Comparison of ENCODE assay signal across 23 cellular contexts in the genomic region with DNA sequence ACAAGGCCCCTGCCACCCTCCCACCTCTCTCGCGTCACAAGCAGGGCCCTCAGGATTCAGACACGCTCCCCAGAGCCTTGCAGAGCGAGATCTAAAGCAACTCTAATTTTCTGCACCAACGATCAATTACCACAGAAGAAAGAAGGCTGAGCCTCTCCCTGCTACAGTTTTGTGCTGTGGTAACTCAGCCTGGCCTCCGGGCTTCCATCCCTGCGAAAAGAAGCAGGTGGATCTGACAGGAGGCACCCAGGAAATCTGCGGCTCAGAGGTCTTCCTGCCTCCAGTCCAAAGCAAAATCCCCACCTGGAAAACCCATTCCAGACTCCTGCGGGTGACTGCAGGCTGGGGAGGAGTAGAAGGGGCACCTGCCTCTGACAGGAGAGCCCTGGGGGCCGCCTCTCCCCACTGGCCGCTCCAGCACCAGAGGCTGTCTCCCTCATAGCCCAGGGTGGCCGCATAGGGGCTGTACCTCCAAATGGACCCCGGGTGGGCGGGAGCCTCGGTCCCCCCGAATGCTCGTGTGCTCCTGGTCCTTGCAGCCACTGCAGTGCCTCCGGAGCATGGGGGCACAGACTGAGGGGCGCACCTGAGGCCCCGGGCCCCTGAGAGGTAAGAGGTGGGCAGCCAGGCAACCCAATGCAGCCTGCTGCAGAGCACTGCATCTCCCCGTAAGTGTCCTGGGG. TPM values are rescaled to one million over a fixed set of nuclear protein-coding genes. Genes with fewer than 3 reads are reported as not detected.
DNase-seq lines count a peak whose midpoint lies in the region; ATAC-seq and TF ChIP-seq lines count a peak whose summit lies in the region.
"Had no signal": no experiment of that assay in that cellular context is flagged by ENCODE, and none has a peak within 500 bp of the region (broad histone marks: within the 10 kb centered on the region; RNA-seq: fewer than 3 reads in every experiment).

No MANE protein-coding gene starts in this region.

- ATAC-seq in GM21390 (IDR thresholded peaks at IDR 0.05; ENCODE audit: unreplicated experiment): no peak
- no peak for ATAC-seq in GM21367 (IDR thresholded peaks at IDR 0.05; ENCODE audit: unreplicated experiment)
- ATAC-seq: T-cell had no signal

- TF ChIP-seq CTCF in chondrocyte (IDR thresholded peaks at IDR 0.05): no peak

- H3K4me1 Mint-ChIP-seq in chondrocyte (ENCODE audit: low read depth): peaks cover 65% of the 10 kb centered on the region
- H3K4me1 Mint-ChIP-seq in T-helper 2 cell treated with Interferon-gamma antibody and Interleukin-4, amounts not matched to agents 5 μg/mL and 100 μg/mL, for 36 hours (ENCODE audit: low read depth): no peaks in the 10 kb centered on the region
- H3K4me1 Mint-ChIP-seq: T-cell had no signal

- peak overlapping the region; percentile 27 for H3K27ac ChIP-seq in muscle layer of colon (ENCODE audit: low read depth, low read length)
- peak overlapping the region; percentile 92 for H3K27ac ChIP-seq in subcutaneous abdominal adipose tissue (ENCODE audit: low read depth, low read length)
- H3K27ac ChIP-seq: GM23248, PC-9, SJCRH30 had no signal

- no peak overlapping the region for H3K4me3 Mint-ChIP-seq in chondrocyte (ENCODE audit: unreplicated experiment)
- no peak overlapping the region for H3K4me3 Mint-ChIP-seq in T-helper 2 cell treated with Interferon-gamma antibody and Interleukin-4, amounts not matched to agents 5 μg/mL and 100 μg/mL, for 36 hours
- H3K4me3 Mint-ChIP-seq: activated naive CD4-positive, alpha-beta T cell treated with anti-CD3 and anti-CD28 coated beads for 36 hours; T-cell had no signal

- H3K4me3 ChIP-seq in muscle layer of colon (ENCODE audit: low read depth in 1 of 2, low read length in 2 of 2) (no peak overlapping the region), subcutaneous abdominal adipose tissue (ENCODE audit: low read depth in 1 of 5, low read length in 5 of 5) (no peak overlapping the region)
- H3K4me3 ChIP-seq: GM23248, PC-9, SJCRH30 had no signal

- H3K36me3 ChIP-seq in muscle layer of colon (ENCODE audit: insufficient read depth, low read length): no peaks in the 10 kb centered on the region
- H3K36me3 ChIP-seq in subcutaneous abdominal adipose tissue (ENCODE audit: control insufficient read depth in 5 of 5, insufficient read depth in 5 of 5, low read length in 5 of 5): no peaks in the 10 kb centered on the region

- H3K27me3 ChIP-seq in muscle layer of colon (ENCODE audit: control insufficient read depth in 1 of 2, insufficient read depth in 2 of 2, low read length in 2 of 2): no peaks in the 10 kb centered on the region
- H3K27me3 ChIP-seq in subcutaneous abdominal adipose tissue (ENCODE audit: control insufficient read depth in 5 of 5, insufficient read depth in 4 of 5, low read length in 5 of 5): no peaks in the 10 kb centered on the region
- H3K27me3 ChIP-seq: SJCRH30 had no signal

- H3K4me1 ChIP-seq in muscle layer of colon (ENCODE audit: insufficient read depth, low read length) (peaks cover 53% of the 10 kb centered on the region), subcutaneous abdominal adipose tissue (ENCODE audit: control insufficient read depth in 5 of 5, insufficient read depth in 5 of 5, low read length in 5 of 5) (peaks cover 28 to 87% (median 79%) of the 10 kb centered on the region in 5 donors)

- no peaks in the 10 kb centered on the region for H3K9me3 Mint-ChIP-seq in chondrocyte (ENCODE audit: low read depth)
- no peaks in the 10 kb centered on the region for H3K9me3 Mint-ChIP-seq in T-helper 2 cell treated with Interferon-gamma antibody and Interleukin-4, amounts not matched to agents 5 μg/mL and 100 μg/mL, for 36 hours
- H3K9me3 Mint-ChIP-seq: type B pancreatic cell had no signal

- H3K9me3 ChIP-seq in muscle layer of colon (ENCODE audit: low read length) (no peaks in the 10 kb centered on the region), subcutaneous abdominal adipose tissue (ENCODE audit: control insufficient read depth in 5 of 5, low read length in 5 of 5) (no peaks in the 10 kb centered on the region)
- H3K9me3 ChIP-seq: SJCRH30 had no signal

- DNase-seq in chondrocyte (ENCODE audit: low spot score): no peak
- no peak for DNase-seq in T-helper 2 cell treated with Interferon-gamma antibody and Interleukin-4, amounts not matched to agents 5 μg/mL and 100 μg/mL, for 36 hours (ENCODE audit: low spot score)
- DNase-seq: activated CD4-positive, CD25-positive, alpha-beta regulatory T cell; activated naive CD4-positive, alpha-beta T cell treated with anti-CD3 and anti-CD28 coated beads for 36 hours; effector memory CD4-positive, alpha-beta T cell; erythroblast; GM23248; mesendoderm; MV-4-11; NCI-H1694 treated with DMSO at 0.1 percent for 48 hours; NCI-H524 treated with DMSO at 0.1 percent for 48 hours; NK-92 treated with Interleukin-12 subunit alpha and Interleukin-12 subunit beta, amount 100 ng/mL, for 24 hours; PC-9; small intestine; stimulated activated CD4-positive, alpha-beta T cell treated with anti-CD3 and anti-CD28 coated beads, Interleukin-2, amount 100 ng/mL, for 24 hours; T-cell had no signal

- H3K36me3 Mint-ChIP-seq in chondrocyte (ENCODE audit: low read depth): no peaks in the 10 kb centered on the region
- H3K36me3 Mint-ChIP-seq in T-helper 2 cell treated with Interferon-gamma antibody and Interleukin-4, amounts not matched to agents 5 μg/mL and 100 μg/mL, for 36 hours (ENCODE audit: low read depth): no peaks in the 10 kb centered on the region
- H3K36me3 Mint-ChIP-seq: T-cell had no signal

- H3K9ac ChIP-seq in muscle layer of colon (ENCODE audit: low read length): no peak overlapping the region
- H3K9ac ChIP-seq in subcutaneous abdominal adipose tissue (ENCODE audit: low read length in 5 of 5): peak overlapping the region in 4 of 5 donors; percentile 4 to 60 (median 30)
- H3K9ac ChIP-seq: GM23248 had no signal

- no peaks in the 10 kb centered on the region for H3K27me3 Mint-ChIP-seq in chondrocyte (ENCODE audit: low read depth)
- H3K27me3 Mint-ChIP-seq in T-helper 2 cell treated with Interferon-gamma antibody and Interleukin-4, amounts not matched to agents 5 μg/mL and 100 μg/mL, for 36 hours (ENCODE audit: low read depth): no peaks in the 10 kb centered on the region
- H3K27me3 Mint-ChIP-seq: type B pancreatic cell had no signal

- H3K27ac Mint-ChIP-seq in chondrocyte (ENCODE audit: unreplicated experiment): peak overlapping the region; percentile 22
- no peak overlapping the region for H3K27ac Mint-ChIP-seq in T-helper 2 cell treated with Interferon-gamma antibody and Interleukin-4, amounts not matched to agents 5 μg/mL and 100 μg/mL, for 36 hours
- H3K27ac Mint-ChIP-seq: activated naive CD4-positive, alpha-beta T cell treated with anti-CD3 and anti-CD28 coated beads for 36 hours; T-cell; type B pancreatic cell had no signal

TF ChIP-seq in PFSK-1, 5 proteins besides CTCF, POLR2A, EP300 and RAD21:
- TF ChIP-seq SIN3A (IDR thresholded peaks at IDR 0.05; ENCODE audit: borderline replicate concordance, insufficient read depth, low read length): no peak
- no peak for TF ChIP-seq FOXP2 (optimal IDR thresholded peaks at IDR 0.05; ENCODE audit: borderline replicate concordance, extremely low read depth, extremely low read length, insufficient read depth)
- TF ChIP-seq REST (IDR thresholded peaks at IDR 0.05; ENCODE audit: insufficient read depth in 1 of 2, low read depth in 2 of 2, low read length in 2 of 2): no peak
- TF ChIP-seq POLR2AphosphoS5 (IDR thresholded peaks at IDR 0.05; ENCODE audit: low read depth, low read length): peak; percentile 43; the same call in 1 of the 2 replicates
- no peak for TF ChIP-seq TAF1 (IDR thresholded peaks at IDR 0.05; ENCODE audit: borderline replicate concordance, insufficient read depth, low read length)

RNA-seq across cellular contexts. Expression of gene PXDN, which starts 31.0 kb away (rescaled TPM):
- 1,212 TPM for polyA plus RNA-seq in PFSK-1 (2012; ENCODE audit: insufficient read length, low read depth)
- 499 to 576 TPM (median 571 TPM) in 3 replicates for total RNA-seq in chondrocyte
